Comparison of ENCODE assay signal across 8 cellular contexts in the genomic region with DNA sequence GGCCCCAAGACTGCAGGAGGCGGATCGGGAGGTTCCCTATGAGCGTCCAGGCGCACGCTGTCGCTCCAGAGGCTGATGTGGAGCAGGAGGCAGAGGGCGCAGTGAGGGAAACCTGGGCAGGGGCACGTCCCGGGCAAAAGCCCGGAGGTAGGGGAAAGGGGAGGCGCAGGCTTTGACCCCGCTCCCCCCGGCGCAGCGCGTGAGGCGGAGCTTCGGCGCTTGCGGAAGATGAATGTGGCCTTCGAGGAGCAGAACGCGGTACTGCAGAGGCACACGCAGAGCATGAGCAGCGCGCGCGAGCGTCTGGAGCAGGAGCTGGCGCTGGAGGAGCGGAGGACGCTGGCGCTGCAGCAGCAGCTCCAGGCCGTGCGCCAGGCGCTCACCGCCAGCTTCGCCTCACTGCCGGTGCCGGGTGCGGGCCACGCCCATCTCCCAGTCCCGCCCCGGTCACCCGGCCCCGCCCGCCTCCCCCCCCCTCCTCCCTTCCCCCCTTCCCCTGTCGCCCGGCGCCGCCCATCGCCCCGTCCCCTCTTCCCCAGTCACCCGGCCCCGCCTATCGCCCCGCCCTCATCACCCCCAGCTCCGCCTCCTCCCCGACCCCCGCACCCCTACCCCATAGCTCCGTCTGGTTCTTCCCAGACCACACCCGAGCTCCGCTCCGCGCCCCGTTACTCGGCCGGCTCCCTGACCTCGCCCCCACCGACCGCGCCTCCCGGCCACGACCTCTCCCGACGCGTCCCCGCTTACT. TPM values are rescaled to one million over a fixed set of nuclear protein-coding genes. Genes with fewer than 3 reads are reported as not detected.
DNase-seq lines count a peak whose midpoint lies in the region; TF ChIP-seq lines count a peak whose summit lies in the region.
"Had no signal": no experiment of that assay in that cellular context is flagged by ENCODE, and none has a peak within 500 bp of the region (broad histone marks: within the 10 kb centered on the region; RNA-seq: fewer than 3 reads in every experiment).

No MANE protein-coding gene starts in this region.

- H3K79me2 ChIP-seq in OCI-LY7 (ENCODE audit: insufficient read depth, low read depth, low read length) = peaks cover 5% of the 10 kb centered on the region; the same call in 1 of the 2 replicates
- H3K79me2 ChIP-seq in fibroblast of lung (ENCODE audit: control insufficient read depth, insufficient read depth, low read length) = no peaks in the 10 kb centered on the region

- H4K20me1 ChIP-seq in OCI-LY7 (ENCODE audit: insufficient read depth, low read length) = no peaks in the 10 kb centered on the region
- no peaks in the 10 kb centered on the region for H4K20me1 ChIP-seq in fibroblast of lung (ENCODE audit: control insufficient read depth, extremely low read depth, insufficient read depth, low read length)

- CTCF ChIA-PET in OCI-LY7 (lab: Charles Lee; ENCODE audit: unreplicated experiment) = no interaction called here

- H2AFZ ChIP-seq in OCI-LY7 (ENCODE audit: low read length) = no peak overlapping the region
- peak overlapping the region; percentile 13 for H2AFZ ChIP-seq in fibroblast of lung (ENCODE audit: low read length)

- peaks cover 5% of the 10 kb centered on the region for H3K4me1 ChIP-seq in OCI-LY7 (ENCODE audit: insufficient read depth, low read length, poor library complexity, severe bottlenecking)
- H3K4me1 ChIP-seq in fibroblast of lung (ENCODE audit: control insufficient read depth, extremely low read depth, insufficient read depth, low read length) = peaks cover 8% of the 10 kb centered on the region

- intact Hi-C loops in OCI-LY7 (cut with micrococcal nuclease; ENCODE audit: unreplicated experiment) = no loop called here

- DNase-seq in OCI-LY7 (ENCODE audit: low spot score) (no peak), fibroblast of lung (ENCODE audit: low read depth in 2 of 2) (peak; percentile 71 to 85), middle frontal gyrus (ENCODE audit: extremely low spot score, low spot score) (peak; percentile 18), type B pancreatic cell (ENCODE audit: extremely low spot score, unreplicated experiment) (no peak), SIG-M5 (lab: John Stamatoyannopoulos, UW) (no peak), NCI-H2107 treated with DMSO at 0.1 percent for 48 hours (lab: John Stamatoyannopoulos, UW; ENCODE audit: unreplicated experiment) (no peak)
- no peak for DNase-seq in stimulated activated CD4-positive, alpha-beta T cell treated with anti-CD3 and anti-CD28 coated beads, Interleukin-2, amount 100 ng/mL, for 48 hours

- H3K9me3 Mint-ChIP-seq in type B pancreatic cell = no peaks in the 10 kb centered on the region

- H3K4me3 ChIP-seq in OCI-LY7 (ENCODE audit: low read depth, low read length, poor library complexity, severe bottlenecking) = no peak overlapping the region
- peak overlapping the region in 1 of 4 experiments; percentile 30 for H3K4me3 ChIP-seq in fibroblast of lung (replicated peaks in 1 of 4; ENCODE audit: control extremely low read depth in 1 of 4, insufficient read depth in 1 of 4, low read depth in 3 of 4, low read length in 4 of 4)

- peaks cover 7% of the 10 kb centered on the region for H3K36me3 Mint-ChIP-seq in type B pancreatic cell

- BruUV-seq in OCI-LY7 (replicated peaks; lab: Mats Ljungman, UMichigan) = no TSS peak

- no peaks in the 10 kb centered on the region for H3K9me2 ChIP-seq in OCI-LY7 (ENCODE audit: insufficient read depth, low read length)

- no peak overlapping the region for H3K9ac ChIP-seq in fibroblast of lung (ENCODE audit: insufficient read depth, low read length)

- peak overlapping the region; percentile 81 for H3K4me3 Mint-ChIP-seq in type B pancreatic cell

- peaks cover 18% of the 10 kb centered on the region for H3K27me3 Mint-ChIP-seq in type B pancreatic cell

- H3K9me3 ChIP-seq in OCI-LY7 (ENCODE audit: low read length) (no peaks in the 10 kb centered on the region), fibroblast of lung (ENCODE audit: control insufficient read depth, insufficient read depth, low read depth, low read length) (no peaks in the 10 kb centered on the region)

- no peak overlapping the region for H3K27ac ChIP-seq in OCI-LY7 (ENCODE audit: low read depth, low read length, poor library complexity, severe bottlenecking)
- H3K27ac ChIP-seq in fibroblast of lung (ENCODE audit: insufficient read depth, low read length) = no peak overlapping the region

- no peak for TF ChIP-seq CTCF in OCI-LY7 (conservative IDR thresholded peaks at IDR 0.05; ENCODE audit: low read length)
- TF ChIP-seq CTCF in fibroblast of lung (conservative IDR thresholded peaks at IDR 0.05 in 1 of 2, IDR thresholded peaks at IDR 0.05 in 1 of 2; ENCODE audit: low read depth in 1 of 2, low read length in 2 of 2) = no peak
- no peak for TF ChIP-seq CTCF in type B pancreatic cell (conservative IDR thresholded peaks at IDR 0.05)

- H3K36me3 ChIP-seq in OCI-LY7 (ENCODE audit: insufficient read depth, low read length) (peaks cover 25% of the 10 kb centered on the region), fibroblast of lung (ENCODE audit: control insufficient read depth, insufficient read depth, low read length) (peaks cover 10% of the 10 kb centered on the region)

- H3K27ac Mint-ChIP-seq in type B pancreatic cell = no peak overlapping the region

- H3K4me1 Mint-ChIP-seq in type B pancreatic cell (ENCODE audit: unreplicated experiment) = peaks cover 12% of the 10 kb centered on the region

- no peaks in the 10 kb centered on the region for H3K27me3 ChIP-seq in fibroblast of lung (ENCODE audit: control insufficient read depth, insufficient read depth, low read length)

- peak overlapping the region; percentile 18; the same call in 1 of the 2 replicates for H3K4me2 ChIP-seq in OCI-LY7 (ENCODE audit: low read length)
- H3K4me2 ChIP-seq in fibroblast of lung (ENCODE audit: extremely low read depth, insufficient read depth, low read length) = peak overlapping the region; percentile 1

- POLR2A ChIA-PET in OCI-LY7 (lab: Charles Lee) = no interaction called here

RNA-seq across cellular contexts. Expression of a gene that starts 4.1 kb away (rescaled TPM):
- 105 and 119 TPM in 2 replicates for total RNA-seq in OCI-LY7 (2014; rRNA removed; shearing (Covaris generic))
- total RNA-seq in OCI-LY7 (2022) = 91.0 and 108 TPM in 2 replicates
- 55.5 and 63.6 TPM in 2 replicates for total RNA-seq in fibroblast of lung
- polyA plus RNA-seq in fibroblast of lung = 27.3 and 30.1 TPM in 2 replicates
- 47.2 and 60.2 TPM in 2 replicates for polyA plus RNA-seq in fibroblast of lung (2012)
- polyA minus RNA-seq in fibroblast of lung (ENCODE audit: low replicate concordance) = 13.2 and 13.8 TPM in 2 replicates
- 60.1 and 78.3 TPM in 2 replicates for total RNA-seq in type B pancreatic cell (ENCODE audit: low replicate concordance)

RNA-seq across cellular contexts. Expression of a gene that starts 8.4 kb away (rescaled TPM):
- total RNA-seq in OCI-LY7 (2014; rRNA removed; shearing (Covaris generic)) = not detected in 2 replicates
- total RNA-seq in OCI-LY7 (2022) (not detected in 2 replicates), fibroblast of lung (under 0.01 TPM in 2 replicates), type B pancreatic cell (ENCODE audit: low replicate concordance) (0.07 TPM in 1 of 2 replicates, not detected in the other)
- 0.20 and 0.60 TPM in 2 replicates for polyA plus RNA-seq in fibroblast of lung
- 0.17 and 0.83 TPM in 2 replicates for polyA plus RNA-seq in fibroblast of lung (2012)
- 0.26 and 4.2 TPM in 2 replicates for polyA minus RNA-seq in fibroblast of lung (ENCODE audit: low replicate concordance)

RNA-seq across cellular contexts. Expression of a gene that starts 19.5 kb away (rescaled TPM):
- total RNA-seq in OCI-LY7 (2014; rRNA removed; shearing (Covaris generic)) = 74.4 and 79.4 TPM in 2 replicates
- total RNA-seq in OCI-LY7 (2022) = 72.6 and 78.8 TPM in 2 replicates
- 69.9 and 79.9 TPM in 2 replicates for total RNA-seq in fibroblast of lung
- polyA plus RNA-seq in fibroblast of lung = 19.9 and 20.6 TPM in 2 replicates
- polyA plus RNA-seq in fibroblast of lung (2012) = 40.1 and 44.4 TPM in 2 replicates
- 56.1 and 64.1 TPM in 2 replicates for polyA minus RNA-seq in fibroblast of lung (ENCODE audit: low replicate concordance)
- 74.1 and 80.9 TPM in 2 replicates for total RNA-seq in type B pancreatic cell (ENCODE audit: low replicate concordance)

RNA-seq across cellular contexts. Expression of a gene that starts 29.8 kb away (rescaled TPM):
- not detected in 2 replicates for total RNA-seq in OCI-LY7 (2014; rRNA removed; shearing (Covaris generic))
- total RNA-seq in OCI-LY7 (2022) (not detected in 2 replicates), fibroblast of lung (0.77 and 1.8 TPM in 2 replicates), type B pancreatic cell (ENCODE audit: low replicate concordance) (not detected in 2 replicates)
- 1.1 and 1.3 TPM in 2 replicates for polyA plus RNA-seq in fibroblast of lung
- 2.7 and 3.3 TPM in 2 replicates for polyA plus RNA-seq in fibroblast of lung (2012)
- polyA minus RNA-seq in fibroblast of lung (ENCODE audit: low replicate concordance) = 1.6 and 3.1 TPM in 2 replicates

RNA-seq across cellular contexts. Expression of a gene that starts 37.9 kb away (rescaled TPM):
- total RNA-seq in OCI-LY7 (2014; rRNA removed; shearing (Covaris generic)) = 0.44 and 1.1 TPM in 2 replicates
- 7.0 and 9.7 TPM in 2 replicates for total RNA-seq in OCI-LY7 (2022)
- total RNA-seq in fibroblast of lung = not detected in 2 replicates
- polyA plus RNA-seq in fibroblast of lung = not detected in 2 replicates
- 0.20 and 0.51 TPM in 2 replicates for polyA plus RNA-seq in fibroblast of lung (2012)
- not detected in 2 replicates for polyA minus RNA-seq in fibroblast of lung (ENCODE audit: low replicate concordance)
- 1.3 and 3.4 TPM in 2 replicates for total RNA-seq in type B pancreatic cell (ENCODE audit: low replicate concordance)
- total RNA-seq: pulmonary artery endothelial cell had no signal

Comparison
In these comparisons a context has a peak if more than half of its experiments do, and no peak if none do; other contexts are left out.
1. DNase-seq: peak in fibroblast of lung (2 of 2) and middle frontal gyrus (single experiment); none in OCI-LY7 (single experiment), type B pancreatic cell (single experiment), stimulated activated CD4-positive, alpha-beta T cell treated with anti-CD3 and anti-CD28 coated beads, Interleukin-2, amount 100 ng/mL, for 48 hours (0 of 2), SIG-M5 (single experiment) and NCI-H2107 treated with DMSO at 0.1 percent for 48 hours (single experiment).